ENCODE assay signal across 8 cellular contexts in the genomic region with DNA sequence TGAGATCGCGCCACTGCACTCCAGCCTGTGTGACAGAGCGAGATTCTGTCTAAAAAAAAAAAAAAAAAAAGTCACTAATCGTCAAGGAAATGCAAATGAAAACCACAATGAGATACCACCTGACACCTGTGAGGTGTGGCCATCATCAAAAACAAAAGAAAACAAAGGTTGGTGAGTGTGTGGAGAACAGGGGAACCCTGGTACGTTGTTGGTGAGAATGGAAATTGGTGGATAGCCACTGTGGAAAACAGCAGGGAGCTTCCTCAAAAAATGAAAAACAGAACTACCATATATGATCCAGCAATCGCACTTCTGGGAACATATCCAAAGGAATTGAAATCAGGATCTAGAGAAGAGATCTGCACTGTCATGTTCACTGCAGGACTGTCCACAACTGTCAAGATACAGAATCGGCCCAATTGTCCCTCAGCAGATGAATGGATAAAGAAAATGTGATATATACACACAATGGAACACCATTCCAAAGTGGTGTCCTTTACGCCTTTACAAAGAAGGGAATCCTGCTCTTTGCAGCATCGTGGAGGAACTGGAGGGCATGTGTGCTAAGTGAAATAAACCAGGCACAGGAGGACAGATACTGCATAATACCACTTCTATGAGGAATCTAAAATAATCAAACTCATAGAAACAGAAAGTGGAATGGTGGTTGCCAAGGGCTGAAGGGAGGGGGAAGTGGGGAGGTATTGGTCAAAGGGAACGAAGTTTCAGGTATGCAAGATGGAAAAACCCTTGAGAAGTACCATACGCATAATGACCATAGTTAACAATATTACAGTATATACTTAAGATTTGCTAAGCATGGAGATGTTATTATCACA.
DNase-seq lines count a peak whose midpoint lies in the region; ATAC-seq lines count a peak whose summit lies in the region.

No MANE protein-coding gene starts in this region.

- H3K36me3 Mint-ChIP-seq in activated CD4-positive, alpha-beta memory T cell treated with anti-CD3 and anti-CD28 coated beads for 36 hours = no peaks in the 10 kb centered on the region

- peak; percentile 46 for ATAC-seq in HG02981 (IDR thresholded peaks at IDR 0.05; ENCODE audit: unreplicated experiment)
- peak; percentile 67 for ATAC-seq in stimulated activated naive CD8-positive, alpha-beta T cell treated with anti-CD3 and anti-CD28 coated beads, Interleukin-15, amount 100 ng/mL, for 72 hours

- CTCF ChIA-PET in activated CD4-positive, alpha-beta memory T cell treated with anti-CD3 and anti-CD28 coated beads for 36 hours (lab: Charles Lee) = interaction anchor here (0.7 to 2.2 kb wide), 5 partner anchors 9 to 313 kb away, joined by 3 to 11 read pairs (median 3); no protein-coding TSS in a partner anchor

- no peaks in the 10 kb centered on the region for H3K9me3 Mint-ChIP-seq in activated CD4-positive, alpha-beta memory T cell treated with anti-CD3 and anti-CD28 coated beads for 36 hours
- H3K9me3 Mint-ChIP-seq in stimulated activated naive CD8-positive, alpha-beta T cell treated with anti-CD3 and anti-CD28 coated beads, Interleukin-15, amount 100 ng/mL, for 72 hours = peaks cover 0 to under 1% of the 10 kb centered on the region in 2 donors

- no peaks in the 10 kb centered on the region for H3K27me3 Mint-ChIP-seq in activated CD4-positive, alpha-beta memory T cell treated with anti-CD3 and anti-CD28 coated beads for 36 hours
- no peaks in the 10 kb centered on the region for H3K27me3 Mint-ChIP-seq in stimulated activated naive CD8-positive, alpha-beta T cell treated with anti-CD3 and anti-CD28 coated beads, Interleukin-15, amount 100 ng/mL, for 72 hours

- peaks cover 44% of the 10 kb centered on the region for H3K4me1 Mint-ChIP-seq in activated CD4-positive, alpha-beta memory T cell treated with anti-CD3 and anti-CD28 coated beads for 36 hours (ENCODE audit: low read depth)
- peaks cover 66% of the 10 kb centered on the region for H3K4me1 Mint-ChIP-seq in stimulated activated naive CD8-positive, alpha-beta T cell treated with anti-CD3 and anti-CD28 coated beads, Interleukin-15, amount 100 ng/mL, for 72 hours

- H3K4me3 Mint-ChIP-seq in activated CD4-positive, alpha-beta memory T cell treated with anti-CD3 and anti-CD28 coated beads for 36 hours = peak overlapping the region; percentile 34
- H3K4me3 Mint-ChIP-seq in stimulated activated naive CD8-positive, alpha-beta T cell treated with anti-CD3 and anti-CD28 coated beads, Interleukin-15, amount 100 ng/mL, for 72 hours = peak overlapping the region; percentile 80 to 84

- POLR2A ChIA-PET in activated CD4-positive, alpha-beta memory T cell treated with anti-CD3 and anti-CD28 coated beads for 36 hours (lab: Charles Lee) = no interaction called here

- peak overlapping the region; percentile 57 for H3K27ac Mint-ChIP-seq in activated CD4-positive, alpha-beta memory T cell treated with anti-CD3 and anti-CD28 coated beads for 36 hours
- H3K27ac Mint-ChIP-seq in stimulated activated naive CD8-positive, alpha-beta T cell treated with anti-CD3 and anti-CD28 coated beads, Interleukin-15, amount 100 ng/mL, for 72 hours = peak overlapping the region in 1 of 2 donors; percentile 83

- peak; percentile 12 for DNase-seq in activated CD4-positive, alpha-beta T cell treated with anti-CD3 and anti-CD28 coated beads, Interleukin-2, amount 50 U/mL, for 1 hour
- no peak for DNase-seq in activated CD4-positive, alpha-beta T cell treated with anti-CD3 and anti-CD28 coated beads, Interleukin-2, amount 50 U/mL, for 48 hours
- peak; percentile 40 for DNase-seq in activated CD4-positive, alpha-beta memory T cell treated with anti-CD3 and anti-CD28 coated beads for 36 hours
- peak in 1 of 2 donors; percentile 43 for DNase-seq in stimulated activated naive CD8-positive, alpha-beta T cell treated with anti-CD3 and anti-CD28 coated beads, Interleukin-15, amount 100 ng/mL, for 72 hours
- DNase-seq in NCI-H1417 (lab: John Stamatoyannopoulos, UW) (no peak), NCI-H510A (lab: John Stamatoyannopoulos, UW) (no peak), NCI-H748 treated with DMSO at 0.1 percent for 48 hours (lab: John Stamatoyannopoulos, UW) (no peak)

- intact Hi-C loops in activated CD4-positive, alpha-beta memory T cell treated with anti-CD3 and anti-CD28 coated beads for 36 hours (cut with micrococcal nuclease) = loop anchor here (1.0 to 5.0 kb wide), 4 partner anchors 83 to 708 kb away; a partner anchor contains a TSS

Comparison
In these comparisons a context has a peak if more than half of its experiments do, and no peak if none do; other contexts are left out.
1. DNase-seq: peak in activated CD4-positive, alpha-beta T cell treated with anti-CD3 and anti-CD28 coated beads, Interleukin-2, amount 50 U/mL, for 1 hour (single experiment) and activated CD4-positive, alpha-beta memory T cell treated with anti-CD3 and anti-CD28 coated beads for 36 hours (single experiment); none in activated CD4-positive, alpha-beta T cell treated with anti-CD3 and anti-CD28 coated beads, Interleukin-2, amount 50 U/mL, for 48 hours (0 of 2), NCI-H1417 (0 of 3), NCI-H510A (single experiment) and NCI-H748 treated with DMSO at 0.1 percent for 48 hours (single experiment).